In the genomic region with DNA sequence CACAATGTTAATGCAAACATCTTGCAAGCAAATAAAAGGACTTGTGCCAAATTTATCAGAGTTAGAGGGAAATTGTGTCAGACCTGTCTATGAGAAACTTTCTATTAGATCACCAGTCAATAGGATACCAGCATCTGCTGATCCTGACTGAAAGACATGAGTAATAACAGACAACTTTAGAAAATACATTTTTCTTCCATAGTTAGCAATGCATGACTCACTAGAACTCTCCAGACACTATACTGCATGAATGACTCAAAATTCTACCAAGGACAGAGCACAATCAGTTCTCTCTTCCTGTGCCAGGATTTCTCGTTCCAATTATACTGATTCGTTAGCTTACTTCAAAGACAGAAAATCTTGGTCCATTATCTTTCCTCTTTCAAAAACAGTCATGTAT, we compare ENCODE assay signal across 8 cellular contexts.
DNase-seq lines count a peak whose midpoint lies in the region; ATAC-seq and TF ChIP-seq lines count a peak whose summit lies in the region.

No MANE protein-coding gene starts in this region.

- no peak for TF ChIP-seq POLR2A in erythroblast (IDR thresholded peaks at IDR 0.05; ENCODE audit: low read length)

- no peak overlapping the region for H3K4ac ChIP-seq in mesenchymal stem cell (ENCODE audit: low read depth in 1 of 2, low read length in 2 of 2)

- H3K4me1 ChIP-seq in mesenchymal stem cell (ENCODE audit: control insufficient read depth, insufficient read depth, low read depth, low read length): no peaks in the 10 kb centered on the region

- no peak overlapping the region for H2BK12ac ChIP-seq in mesenchymal stem cell (ENCODE audit: low read length in 2 of 2)

- H3K27me3 ChIP-seq in mesenchymal stem cell (ENCODE audit: control insufficient read depth in 1 of 2, insufficient read depth in 1 of 2, low read length in 2 of 2): no peaks in the 10 kb centered on the region

- no peak overlapping the region for H2BK5ac ChIP-seq in mesenchymal stem cell (ENCODE audit: low read depth, low read length, poor library complexity, severe bottlenecking)

- 17% methylated on average over 2 of the region's 2 CpGs for WGBS in mesenchymal stem cell

- H3K79me1 ChIP-seq in mesenchymal stem cell (replicated peaks; ENCODE audit: low read length, poor library complexity, severe bottlenecking): no peaks in the 10 kb centered on the region

- H3K36me3 Mint-ChIP-seq in T-helper 1 cell treated with Interleukin-12 subunit alpha and Interleukin-12 subunit beta and Interleukin-4 antibody, amounts not matched to agents 30 μg/mL and 1 μg/mL, for 36 hours (ENCODE audit: low read depth): peaks cover 1% of the 10 kb centered on the region
- H3K36me3 Mint-ChIP-seq in WTC11: no peaks in the 10 kb centered on the region

- no peak overlapping the region for H2AFZ ChIP-seq in mesenchymal stem cell (ENCODE audit: low read depth, low read length)

- H3K9me3 Mint-ChIP-seq in T-helper 1 cell treated with Interleukin-12 subunit alpha and Interleukin-12 subunit beta and Interleukin-4 antibody, amounts not matched to agents 30 μg/mL and 1 μg/mL, for 36 hours: peaks cover 12% of the 10 kb centered on the region
- no peaks in the 10 kb centered on the region for H3K9me3 Mint-ChIP-seq in WTC11

- no peaks in the 10 kb centered on the region for H3K36me3 ChIP-seq in mesenchymal stem cell (ENCODE audit: control insufficient read depth in 1 of 2, insufficient read depth in 2 of 2, low read depth in 1 of 2, low read length in 2 of 2)

- CTCF ChIA-PET in WTC11 (lab: Charles Lee): no interaction called here

- H4K91ac ChIP-seq in mesenchymal stem cell (ENCODE audit: low read length): no peak overlapping the region

- H3K27ac ChIP-seq in mesenchymal stem cell (ENCODE audit: low read length, poor library complexity, severe bottlenecking): peak overlapping the region; percentile 43

- no peak overlapping the region for H3K18ac ChIP-seq in mesenchymal stem cell (ENCODE audit: low read depth in 1 of 2, low read length in 2 of 2)

- no peak overlapping the region for H3K4me3 Mint-ChIP-seq in T-helper 1 cell treated with Interleukin-12 subunit alpha and Interleukin-12 subunit beta and Interleukin-4 antibody, amounts not matched to agents 30 μg/mL and 1 μg/mL, for 36 hours
- no peak overlapping the region for H3K4me3 Mint-ChIP-seq in WTC11

- no peak overlapping the region for H4K8ac ChIP-seq in mesenchymal stem cell (ENCODE audit: low read length)

- H2BK15ac ChIP-seq in mesenchymal stem cell (ENCODE audit: low read depth, poor library complexity, severe bottlenecking): no peak overlapping the region

- peaks cover 16% of the 10 kb centered on the region for H3K4me1 Mint-ChIP-seq in T-helper 1 cell treated with Interleukin-12 subunit alpha and Interleukin-12 subunit beta and Interleukin-4 antibody, amounts not matched to agents 30 μg/mL and 1 μg/mL, for 36 hours (ENCODE audit: low read depth)
- H3K4me1 Mint-ChIP-seq in WTC11: no peaks in the 10 kb centered on the region

- H3K4me2 ChIP-seq in mesenchymal stem cell (ENCODE audit: low read length, poor library complexity, severe bottlenecking): no peak overlapping the region

- H2AK5ac ChIP-seq in mesenchymal stem cell (ENCODE audit: low read length, severe bottlenecking): no peak overlapping the region

- no peak overlapping the region for H2BK120ac ChIP-seq in mesenchymal stem cell (ENCODE audit: low read depth, low read length)

- H3K9me3 ChIP-seq in mesenchymal stem cell (ENCODE audit: control insufficient read depth, low read length): no peaks in the 10 kb centered on the region

- no peak for TF ChIP-seq CTCF in WTC11 (IDR thresholded peaks at IDR 0.05)

- H3K14ac ChIP-seq in mesenchymal stem cell (ENCODE audit: low read length in 2 of 2): no peak overlapping the region

- no peaks in the 10 kb centered on the region for H3K27me3 Mint-ChIP-seq in T-helper 1 cell treated with Interleukin-12 subunit alpha and Interleukin-12 subunit beta and Interleukin-4 antibody, amounts not matched to agents 30 μg/mL and 1 μg/mL, for 36 hours (ENCODE audit: low read depth)
- peaks cover 4% of the 10 kb centered on the region; the same call in 1 of the 2 replicates for H3K27me3 Mint-ChIP-seq in WTC11 (ENCODE audit: low read depth)

- POLR2A ChIA-PET in WTC11 (lab: Charles Lee): no interaction called here

- ATAC-seq in GM18858 (IDR thresholded peaks at IDR 0.05; ENCODE audit: unreplicated experiment): peak; percentile 95
- peak; percentile 88 for ATAC-seq in HG02938 (IDR thresholded peaks at IDR 0.05; ENCODE audit: unreplicated experiment)
- no peak for ATAC-seq in WTC11

- peak overlapping the region in 1 of 2 experiments; percentile 25 for H3K4me3 ChIP-seq in mesenchymal stem cell (ENCODE audit: insufficient read depth in 1 of 2, low read depth in 1 of 2, low read length in 2 of 2)

- no peak overlapping the region for H3K23ac ChIP-seq in mesenchymal stem cell (ENCODE audit: low read length in 2 of 2)

- peak; percentile 86 for DNase-seq in mesenchymal stem cell
- no peak for DNase-seq in NCI-H1048 (lab: John Stamatoyannopoulos, UW)
- DNase-seq in D341Med (ENCODE audit: low spot score): no peak
- DNase-seq in erythroblast (lab: John Stamatoyannopoulos, UW): no peak
- no peak for DNase-seq in WTC11 (ENCODE audit: low spot score)

- H3K27ac Mint-ChIP-seq in T-helper 1 cell treated with Interleukin-12 subunit alpha and Interleukin-12 subunit beta and Interleukin-4 antibody, amounts not matched to agents 30 μg/mL and 1 μg/mL, for 36 hours: peak overlapping the region; percentile 59
- H3K27ac Mint-ChIP-seq in WTC11: no peak overlapping the region

- H3K9ac ChIP-seq in mesenchymal stem cell (ENCODE audit: low read length): peak overlapping the region; percentile 59

TF ChIP-seq in WTC11, 78 proteins besides CTCF, POLR2A, EP300 and RAD21 (continues in another document):
- TF ChIP-seq STAT6 (CRISPR knock-in tag; conservative IDR thresholded peaks at IDR 0.05; ENCODE audit: low read depth) (no peak), SP1 (CRISPR knock-in tag; conservative IDR thresholded peaks at IDR 0.05) (no peak), ZNF512 (CRISPR knock-in tag; IDR thresholded peaks at IDR 0.05; ENCODE audit: borderline replicate concordance) (no peak), ZNF425 (CRISPR knock-in tag; conservative IDR thresholded peaks at IDR 0.05) (no peak), GABPB1 (CRISPR knock-in tag; IDR thresholded peaks at IDR 0.05) (no peak)
- TF ChIP-seq, protein P1, sequence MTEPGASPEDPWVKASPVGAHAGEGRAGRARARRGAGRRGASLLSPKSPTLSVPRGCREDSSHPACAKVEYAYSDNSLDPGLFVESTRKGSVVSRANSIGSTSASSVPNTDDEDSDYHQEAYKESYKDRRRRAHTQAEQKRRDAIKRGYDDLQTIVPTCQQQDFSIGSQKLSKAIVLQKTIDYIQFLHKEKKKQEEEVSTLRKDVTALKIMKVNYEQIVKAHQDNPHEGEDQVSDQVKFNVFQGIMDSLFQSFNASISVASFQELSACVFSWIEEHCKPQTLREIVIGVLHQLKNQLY (CRISPR knock-in tag; IDR thresholded peaks at IDR 0.05): no peak
